ENCODE assay signal across 9 cellular contexts in genomic region chr3:42591811-42592210, GRCh38. TPM values are rescaled to one million over a fixed set of nuclear protein-coding genes. Genes with fewer than 3 reads are reported as not detected.
DNase-seq lines count a peak whose midpoint lies in the region; ATAC-seq and TF ChIP-seq lines count a peak whose summit lies in the region.
"Had no signal": no experiment of that assay in that cellular context is flagged by ENCODE, and none has a peak within 500 bp of the region (broad histone marks: within the 10 kb centered on the region; RNA-seq: fewer than 3 reads in every experiment).

No MANE protein-coding gene starts in this region.

- no peaks in the 10 kb centered on the region for H3K9me3 ChIP-seq in T-helper 17 cell (ENCODE audit: control insufficient read depth, low read length, poor library complexity, severe bottlenecking)
- H3K9me3 ChIP-seq in esophagus squamous epithelium: no peaks in the 10 kb centered on the region

- H3K36me3 ChIP-seq in GM23338 (ENCODE audit: insufficient read depth): peaks cover 10% of the 10 kb centered on the region; the same call in 1 of the 2 replicates
- H3K36me3 ChIP-seq in esophagus squamous epithelium: peaks cover 0 to 37% (median 0%) of the 10 kb centered on the region in 3 donors

- H4K20me1 ChIP-seq in GM23338 (replicated peaks; ENCODE audit: insufficient read depth): peaks cover 6% of the 10 kb centered on the region; the same call in 1 of the 2 replicates

- H3K36me3 Mint-ChIP-seq in GM23338 (ENCODE audit: low read depth) (peaks cover 51% of the 10 kb centered on the region), T-helper 17 cell (ENCODE audit: low read depth) (peaks cover 2% of the 10 kb centered on the region)

- H3K4me3 ChIP-seq in GM23338 (peak overlapping the region; percentile 82), esophagus squamous epithelium (peak overlapping the region in 3 of 4 donors; percentile 67 to 89 (median 83)), skeletal muscle cell (ENCODE audit: low read depth, low read length) (peak overlapping the region; percentile 69)

- peaks cover 47% of the 10 kb centered on the region for H3K4me1 Mint-ChIP-seq in GM23338
- H3K4me1 Mint-ChIP-seq in T-helper 17 cell: peaks cover 24% of the 10 kb centered on the region

- 39 to 53% methylated on average over 4 of the region's 4 CpGs for WGBS in esophagus squamous epithelium, 2 donors

- peak overlapping the region; percentile 63; the same call in 1 of the 2 replicates for H3K27ac ChIP-seq in GM23338 (ENCODE audit: low read depth)
- H3K27ac ChIP-seq in esophagus squamous epithelium: peak overlapping the region; percentile 89 to 96 (median 94)

- ATAC-seq in GM23338: no peak
- ATAC-seq in T-helper 17 cell: no peak
- ATAC-seq in GM21717 (IDR thresholded peaks at IDR 0.05; ENCODE audit: unreplicated experiment): no peak
- ATAC-seq in HG03196 (IDR thresholded peaks at IDR 0.05; ENCODE audit: unreplicated experiment): no peak

- H3K4me1 ChIP-seq in GM23338 (ENCODE audit: insufficient read depth) (peaks cover 47% of the 10 kb centered on the region), esophagus squamous epithelium (peaks cover 13 to 39% (median 20%) of the 10 kb centered on the region in 3 donors)

- peak overlapping the region; percentile 98 for H3K27ac Mint-ChIP-seq in GM23338
- peak overlapping the region; percentile 91 for H3K27ac Mint-ChIP-seq in T-helper 17 cell

- H3K4me3 Mint-ChIP-seq in GM23338 (peak overlapping the region; percentile 95), T-helper 17 cell (peak overlapping the region; percentile 94)

- peaks cover 17% of the 10 kb centered on the region for H3K27me3 Mint-ChIP-seq in GM23338 (ENCODE audit: insufficient read depth, low read depth, poor library complexity)
- no peaks in the 10 kb centered on the region for H3K27me3 Mint-ChIP-seq in T-helper 17 cell

- no peaks in the 10 kb centered on the region for H3K9me2 ChIP-seq in GM23338 (ENCODE audit: insufficient read depth)

- intact Hi-C loops in esophagus squamous epithelium (cut with DNase I): no loop called here

- peaks cover 9% of the 10 kb centered on the region for H3F3A ChIP-seq in GM23338 (replicated peaks; ENCODE audit: low read depth)

- no peaks in the 10 kb centered on the region for H3K27me3 ChIP-seq in GM23338 (ENCODE audit: insufficient read depth)
- no peaks in the 10 kb centered on the region for H3K27me3 ChIP-seq in esophagus squamous epithelium

- TF ChIP-seq POLR2A in esophagus squamous epithelium (IDR thresholded peaks at IDR 0.05): no peak

- TF ChIP-seq CTCF in GM23338 (conservative IDR thresholded peaks at IDR 0.05; ENCODE audit: low read depth in 2 of 2) (no peak), esophagus squamous epithelium (IDR thresholded peaks at IDR 0.05) (no peak)

- peak overlapping the region; percentile 94 for H3K4me2 ChIP-seq in GM23338

- no peaks in the 10 kb centered on the region; the same call in 2 of the 3 replicates for H3K9me3 Mint-ChIP-seq in GM23338

- H2AFZ ChIP-seq in GM23338: no peak overlapping the region

- H3K79me2 ChIP-seq in GM23338 (replicated peaks; ENCODE audit: insufficient read depth): peaks cover 44% of the 10 kb centered on the region

- no peak for DNase-seq in GM23338 (ENCODE audit: low spot score)
- no peak for DNase-seq in T-helper 17 cell
- DNase-seq in esophagus squamous epithelium (lab: John Stamatoyannopoulos, UW): no peak
- no peak for DNase-seq in skeletal muscle cell (ENCODE audit: low read depth)
- no peak for DNase-seq in NCI-H345 treated with DMSO at 0.1 percent for 48 hours (lab: John Stamatoyannopoulos, UW; ENCODE audit: unreplicated experiment)
- DNase-seq in medulla oblongata (ENCODE audit: extremely low spot score): no peak
- DNase-seq: NK-92 treated with Interleukin-12 subunit alpha and Interleukin-12 subunit beta, amount 100 ng/mL, for 24 hours had no signal

TF ChIP-seq in GM23338, 12 proteins besides CTCF, POLR2A, EP300 and RAD21 (continues in another document):
- TF ChIP-seq ZNF114 (CRISPR knock-in tag; IDR thresholded peaks at IDR 0.05) (no peak), ZNF462 (CRISPR knock-in tag; IDR thresholded peaks at IDR 0.05) (no peak), ZNF331 (CRISPR knock-in tag; IDR thresholded peaks at IDR 0.05; ENCODE audit: low read depth) (no peak), EZH2 (IDR thresholded peaks at IDR 0.05; ENCODE audit: low read depth, unreplicated experiment) (no peak), STAT1 (IDR thresholded peaks at IDR 0.05; ENCODE audit: unreplicated experiment) (no peak)

RNA-seq across cellular contexts. Expression of gene SS18L2, which starts 1.2 kb away (rescaled TPM):
- total RNA-seq in GM23338 (2014; rRNA removed; shearing (Covaris generic)): 75.2 and 75.3 TPM in 2 replicates
- 228 and 241 TPM in 2 replicates for polyA plus RNA-seq in GM23338 (2016; fragmentation: Nextera tagmentation; extraction: Ambion mirVana)
- total RNA-seq in T-helper 17 cell (10 to 100 TPM; 42.7 to 49.1 TPM), esophagus squamous epithelium (10 to 100 TPM; 11.4 to 23.5 (median 20.5) TPM)

RNA-seq across cellular contexts. Expression of gene NKTR, which starts 8.7 kb away (rescaled TPM):
- 88.2 and 117 TPM in 2 replicates for total RNA-seq in GM23338 (2014; rRNA removed; shearing (Covaris generic))
- polyA plus RNA-seq in GM23338 (2016; fragmentation: Nextera tagmentation; extraction: Ambion mirVana): 68.7 and 81.3 TPM in 2 replicates
- total RNA-seq in T-helper 17 cell (100 to 1,000 TPM; 240 to 241 TPM), esophagus squamous epithelium (100 to 1,000 TPM in 1 of 4 donors, 10 to 100 TPM in 3; 18.0 to 112 (median 50.7) TPM)

RNA-seq across cellular contexts. Expression of gene SEC22C, which starts 10.0 kb away (rescaled TPM):
- 48.3 and 52.3 TPM in 2 replicates for total RNA-seq in GM23338 (2014; rRNA removed; shearing (Covaris generic))
- 16.8 and 21.9 TPM in 2 replicates for polyA plus RNA-seq in GM23338 (2016; fragmentation: Nextera tagmentation; extraction: Ambion mirVana)
- total RNA-seq in T-helper 17 cell (10 to 100 TPM; 83.2 to 84.5 TPM), esophagus squamous epithelium (10 to 100 TPM in 3 of 4 donors, 1 to 10 TPM in 1; 8.8 to 38.5 (median 26.2) TPM)
